10 cellular contexts compared by ENCODE assay signal in the genomic region with DNA sequence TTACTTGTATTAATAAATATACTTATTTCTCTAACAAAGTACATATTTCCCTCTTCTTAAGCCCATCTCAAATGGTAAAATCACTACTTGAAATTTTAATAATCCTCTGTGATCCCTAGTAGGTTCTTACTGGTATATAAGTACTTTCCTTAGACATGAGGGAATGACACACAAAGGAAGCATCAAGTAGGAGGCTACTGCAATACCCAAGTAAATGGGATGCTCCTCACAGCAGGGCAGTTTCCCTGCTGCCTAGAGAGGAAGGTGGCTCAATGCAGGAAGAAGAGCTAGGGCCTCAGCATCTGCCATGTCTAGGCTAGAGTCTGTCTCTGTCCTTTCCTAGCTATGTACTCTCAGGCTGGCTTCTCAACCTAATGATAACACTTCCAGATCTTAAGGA.
DNase-seq lines count a peak whose midpoint lies in the region; ATAC-seq and TF ChIP-seq lines count a peak whose summit lies in the region.
"Had no signal": no experiment of that assay in that cellular context is flagged by ENCODE, and none has a peak within 500 bp of the region (broad histone marks: within the 10 kb centered on the region; RNA-seq: fewer than 3 reads in every experiment).

No MANE protein-coding gene starts in this region.

- H3K4me3 ChIP-seq in HCT116 (replicated peaks in 1 of 2; ENCODE audit: low read depth in 1 of 2, low read length in 2 of 2) (no peak overlapping the region), adipocyte (ENCODE audit: low read length) (no peak overlapping the region), foreskin fibroblast (ENCODE audit: low read depth in 1 of 2, low read length in 2 of 2) (no peak overlapping the region)

- CTCF ChIA-PET in HCT116 (lab: Charles Lee), result interaction anchor here (0.9 to 2.9 kb wide), 5 partner anchors 186 to 1086 kb away, joined by 3 to 9 read pairs (median 5); no protein-coding TSS in a partner anchor

- H3K79me2 ChIP-seq in HCT116 (ENCODE audit: insufficient read depth, low read length), result no peaks in the 10 kb centered on the region

- H3K36me3 ChIP-seq in HCT116 (ENCODE audit: control insufficient read depth in 1 of 2, insufficient read depth in 2 of 2, low read length in 2 of 2) (no peaks in the 10 kb centered on the region), adipocyte (ENCODE audit: control insufficient read depth, insufficient read depth, low read length, severe bottlenecking) (no peaks in the 10 kb centered on the region)

- TF ChIP-seq POLR2A in HCT116 (IDR thresholded peaks at IDR 0.05; ENCODE audit: borderline replicate concordance, extremely low read depth, insufficient read depth, insufficient read length) (no peak), GM18505 (IDR thresholded peaks at IDR 0.05; ENCODE audit: borderline replicate concordance, extremely low read depth, insufficient read depth, insufficient read length) (no peak)

- POLR2A ChIA-PET in HCT116 (lab: Charles Lee), result interaction anchor here (0.9 to 1.4 kb wide), 3 partner anchors 184 to 1086 kb away, joined by 3 to 4 read pairs (median 3); no protein-coding TSS in a partner anchor

- RAD21 ChIA-PET in HCT116 (lab: Charles Lee; ENCODE audit: low non-redundant PET in 1 of 2, low total read pairs in 2 of 2, uncharacterized antibody in 2 of 2, unreplicated experiment in 2 of 2), result interaction anchor here in 1 of 2 experiments (1.0 kb wide), 1 partner anchor 387 kb away, joined by 4 read pairs; no protein-coding TSS in a partner anchor

- H2AFZ ChIP-seq in HCT116 (ENCODE audit: low read depth, low read length, poor library complexity, severe bottlenecking), result no peak overlapping the region

- BruUV-seq in HCT116 (replicated peaks; lab: Mats Ljungman, UMichigan), result no TSS peak

- peaks cover 8 to 31% of the 10 kb centered on the region in 2 experiments; a peak in 3 of 4 replicates for H3K4me1 ChIP-seq in HCT116 (ENCODE audit: control insufficient read depth in 1 of 2, insufficient read depth in 2 of 2, low read length in 2 of 2)
- no peaks in the 10 kb centered on the region for H3K4me1 ChIP-seq in adipocyte (ENCODE audit: control insufficient read depth, insufficient read depth, low read length)

- H3K9me3 ChIP-seq in HCT116 (ENCODE audit: control insufficient read depth in 1 of 2, insufficient read depth in 1 of 2, low read depth in 1 of 2, low read length in 2 of 2), result no peaks in the 10 kb centered on the region
- H3K9me3 ChIP-seq in adipocyte (ENCODE audit: control insufficient read depth, low read length), result no peaks in the 10 kb centered on the region

- DNase-seq in A172 (ENCODE audit: low spot score) (peak; percentile 34), HCT116 (ENCODE audit: low read depth, low spot score) (no peak), adipocyte (ENCODE audit: low read depth) (peak; percentile 17), foreskin fibroblast (peak; percentile 48 to 63), SHP77 (lab: John Stamatoyannopoulos, UW) (no peak), cerebellar cortex (ENCODE audit: low spot score) (no peak)
- DNase-seq: activated B cell treated with CpG ODN at 0.5 μM for 24 hours; activated CD8-positive, alpha-beta memory T cell treated with anti-CD3 and anti-CD28 coated beads, Interleukin-2, amount 10 ng/mL, durations not matched to agents 7 days and 5 days had no signal

- H4K20me1 ChIP-seq in HCT116 (ENCODE audit: insufficient read depth), result no peaks in the 10 kb centered on the region

- peak; percentile 61 for ATAC-seq in HCT116
- no peak for ATAC-seq in GM18505 (IDR thresholded peaks at IDR 0.05; ENCODE audit: unreplicated experiment)
- no peak for ATAC-seq in HG02981 (IDR thresholded peaks at IDR 0.05; ENCODE audit: unreplicated experiment)
- ATAC-seq: activated CD8-positive, alpha-beta memory T cell treated with anti-CD3 and anti-CD28 coated beads, Interleukin-2, amount 10 ng/mL, durations not matched to agents 7 days and 5 days had no signal

- H3K27ac ChIP-seq in HCT116 (ENCODE audit: low read depth, low read length), result peak overlapping the region; percentile 76

- H3K4me2 ChIP-seq in HCT116 (ENCODE audit: low read length), result no peak overlapping the region

- no peaks in the 10 kb centered on the region for H3K9me2 ChIP-seq in HCT116 (ENCODE audit: insufficient read depth)

- no peak; the same call in 1 of the 2 replicates for TF ChIP-seq RAD21 in HCT116 (IDR thresholded peaks at IDR 0.05; ENCODE audit: low read depth)

- no peaks in the 10 kb centered on the region for H3K27me3 ChIP-seq in HCT116 (ENCODE audit: insufficient read depth, low read length)
- peaks cover 6% of the 10 kb centered on the region for H3K27me3 ChIP-seq in adipocyte (replicated peaks; ENCODE audit: control insufficient read depth, insufficient read depth, low read length)

- 0 out of 2 replicates have a peak overlapping the region, but pooled peaks have one; percentile 6 for H3K9ac ChIP-seq in HCT116 (ENCODE audit: low read length)
- peak overlapping the region; percentile 41 for H3K9ac ChIP-seq in adipocyte (ENCODE audit: low read length)

- intact Hi-C loops in HCT116 (cut with micrococcal nuclease), result loop anchor here (1.0 to 10.0 kb wide), 7 partner anchors 184 to 1082 kb away; no protein-coding TSS in a partner anchor

- TF ChIP-seq CTCF in HCT116 (IDR thresholded peaks at IDR 0.05 in 2 of 3, conservative IDR thresholded peaks at IDR 0.05 in 1 of 3; ENCODE audit: borderline replicate concordance in 1 of 3, insufficient read depth in 1 of 3, low read depth in 2 of 3, low read length in 2 of 3) (no peak), foreskin fibroblast (IDR thresholded peaks at IDR 0.05; ENCODE audit: low read depth, low read length) (no peak)

TF ChIP-seq in HCT116, 20 proteins besides CTCF, POLR2A, EP300 and RAD21:
- 0 out of 2 replicates have a peak, but pooled peaks have one; percentile 4 for TF ChIP-seq SP1 (IDR thresholded peaks at IDR 0.05; ENCODE audit: low read depth)
- TF ChIP-seq EZH2phosphoT487 (IDR thresholded peaks at IDR 0.05; ENCODE audit: borderline replicate concordance), result no peak

Comparison
In these comparisons a context has a peak if more than half of its experiments do, and no peak if none do; other contexts are left out.
1. DNase-seq: peak in A172 (single experiment), adipocyte (single experiment) and foreskin fibroblast (2 of 2); none in HCT116 (single experiment), SHP77 (0 of 2) and cerebellar cortex (single experiment).